9 cellular contexts compared by ENCODE assay signal in genomic region chr1:205536759-205537361, GRCh38. TPM values are rescaled to one million over a fixed set of nuclear protein-coding genes. Genes with fewer than 3 reads are reported as not detected.
A peak's percentile ranks its signal among the peaks of the same experiment; 100 is the strongest.
DNase-seq lines count a peak whose midpoint lies in the region; ATAC-seq and TF ChIP-seq lines count a peak whose summit lies in the region.
"Had no signal": no experiment of that assay in that cellular context is flagged by ENCODE, and none has a peak within 500 bp of the region (broad histone marks: within the 10 kb centered on the region; RNA-seq: fewer than 3 reads in every experiment).

No MANE protein-coding gene starts in this region.

- H3K36me3 Mint-ChIP-seq in natural killer cell treated with Interleukin-12 subunit alpha and Interleukin-12 subunit beta and Interleukin-15 and Interleukin-18, amount 100 ng/mL, for 72 hours = no peaks in the 10 kb centered on the region
- no peaks in the 10 kb centered on the region for H3K36me3 Mint-ChIP-seq in natural killer cell

- peak in 1 of 2 donors; percentile 10 for ATAC-seq in natural killer cell treated with Interleukin-12 subunit alpha and Interleukin-12 subunit beta and Interleukin-15 and Interleukin-18, amount 100 ng/mL, for 72 hours
- ATAC-seq in natural killer cell = no peak

- H3K4me3 Mint-ChIP-seq in natural killer cell treated with Interleukin-12 subunit alpha and Interleukin-12 subunit beta and Interleukin-15 and Interleukin-18, amount 100 ng/mL, for 72 hours = no peak overlapping the region
- H3K4me3 Mint-ChIP-seq in natural killer cell = no peak overlapping the region

- in situ Hi-C loops in ACHN (cut with HindIII; ENCODE audit: low pct_ligation_motif_present, low pct_unique_long_range_greater_than_20kb, low sequenced_read_pairs) = no loop called here

- H3K9me3 Mint-ChIP-seq in natural killer cell treated with Interleukin-12 subunit alpha and Interleukin-12 subunit beta and Interleukin-15 and Interleukin-18, amount 100 ng/mL, for 72 hours = no peaks in the 10 kb centered on the region
- no peaks in the 10 kb centered on the region for H3K9me3 Mint-ChIP-seq in natural killer cell

- peaks cover 11 to 30% of the 10 kb centered on the region in 2 donors for H3K27me3 Mint-ChIP-seq in natural killer cell treated with Interleukin-12 subunit alpha and Interleukin-12 subunit beta and Interleukin-15 and Interleukin-18, amount 100 ng/mL, for 72 hours
- H3K27me3 Mint-ChIP-seq in natural killer cell (ENCODE audit: low read depth in 2 of 2) = peaks cover 16 to 22% of the 10 kb centered on the region in 2 donors

- TF ChIP-seq CTCF in natural killer cell (IDR thresholded peaks at IDR 0.05) = no peak

- H3K4me1 Mint-ChIP-seq in natural killer cell treated with Interleukin-12 subunit alpha and Interleukin-12 subunit beta and Interleukin-15 and Interleukin-18, amount 100 ng/mL, for 72 hours (ENCODE audit: low read depth in 2 of 2) = no peaks in the 10 kb centered on the region
- no peaks in the 10 kb centered on the region for H3K4me1 Mint-ChIP-seq in natural killer cell

- intact Hi-C loops in natural killer cell (cut with micrococcal nuclease) = no loop called here

- no peak overlapping the region for H3K27ac Mint-ChIP-seq in natural killer cell treated with Interleukin-12 subunit alpha and Interleukin-12 subunit beta and Interleukin-15 and Interleukin-18, amount 100 ng/mL, for 72 hours
- no peak overlapping the region for H3K27ac Mint-ChIP-seq in natural killer cell

- DNase-seq in natural killer cell treated with Interleukin-12 subunit alpha and Interleukin-12 subunit beta and Interleukin-15 and Interleukin-18, amount 100 ng/mL, for 72 hours (ENCODE audit: low spot score) = peak; percentile 50
- DNase-seq in natural killer cell (no peak), cerebellar nuclear complex (lab: John Stamatoyannopoulos, UW) (peak; percentile 74 to 88), midbrain (lab: John Stamatoyannopoulos, UW) (peak; percentile 70), ACHN (no peak), NCI-H446 (lab: John Stamatoyannopoulos, UW) (no peak), SW 1271 (lab: John Stamatoyannopoulos, UW) (no peak), NCI-H524 (lab: John Stamatoyannopoulos, UW) (no peak)
- DNase-seq: esophagus squamous epithelium had no signal

RNA-seq across cellular contexts. Expression of gene CDK18, which starts 32.4 kb away (rescaled TPM):
- under 1 TPM; 0.28 to 0.71 TPM for total RNA-seq in natural killer cell treated with Interleukin-12 subunit alpha and Interleukin-12 subunit beta and Interleukin-15 and Interleukin-18, amount 100 ng/mL, for 72 hours
- 1 to 10 TPM; 1.9 to 5.3 (median 4.0) TPM for total RNA-seq in natural killer cell

Comparison
In these comparisons a context has a peak if more than half of its experiments do, and no peak if none do; other contexts are left out.
1. DNase-seq: peak in natural killer cell treated with Interleukin-12 subunit alpha and Interleukin-12 subunit beta and Interleukin-15 and Interleukin-18, amount 100 ng/mL, for 72 hours (single experiment), cerebellar nuclear complex (2 of 2) and midbrain (single experiment); none in natural killer cell (single experiment), ACHN (single experiment), NCI-H446 (0 of 2), SW 1271 (0 of 2) and NCI-H524 (0 of 2).